1 cellular context compared by ENCODE assay signal in the genomic region with DNA sequence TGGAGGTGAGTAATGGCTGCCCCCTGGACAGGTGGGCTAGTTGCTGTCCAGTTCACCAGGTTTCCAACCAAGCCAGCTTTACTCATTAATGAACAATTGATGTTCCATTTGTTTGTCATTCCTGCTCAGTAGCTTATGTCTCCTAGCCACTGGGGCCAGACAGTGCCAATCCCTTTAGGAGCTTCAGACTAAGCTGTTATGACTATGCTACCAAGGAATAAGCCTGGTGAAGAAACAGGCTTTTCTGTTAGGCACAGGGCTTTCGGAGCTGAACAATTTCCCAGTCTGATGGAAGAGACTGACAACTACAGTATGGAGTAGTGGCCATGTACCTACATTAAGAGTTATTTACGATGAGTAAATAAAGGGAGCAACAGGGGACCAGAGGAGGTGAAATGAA.
TF ChIP-seq lines count a peak whose summit lies in the region.

No MANE protein-coding gene starts in this region.

TF ChIP-seq in IMR-90, 13 proteins besides CTCF, POLR2A, EP300 and RAD21:
- TF ChIP-seq, protein P1, sequence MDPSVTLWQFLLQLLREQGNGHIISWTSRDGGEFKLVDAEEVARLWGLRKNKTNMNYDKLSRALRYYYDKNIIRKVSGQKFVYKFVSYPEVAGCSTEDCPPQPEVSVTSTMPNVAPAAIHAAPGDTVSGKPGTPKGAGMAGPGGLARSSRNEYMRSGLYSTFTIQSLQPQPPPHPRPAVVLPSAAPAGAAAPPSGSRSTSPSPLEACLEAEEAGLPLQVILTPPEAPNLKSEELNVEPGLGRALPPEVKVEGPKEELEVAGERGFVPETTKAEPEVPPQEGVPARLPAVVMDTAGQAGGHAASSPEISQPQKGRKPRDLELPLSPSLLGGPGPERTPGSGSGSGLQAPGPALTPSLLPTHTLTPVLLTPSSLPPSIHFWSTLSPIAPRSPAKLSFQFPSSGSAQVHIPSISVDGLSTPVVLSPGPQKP (IDR thresholded peaks at IDR 0.05; ENCODE audit: borderline replicate concordance, low read depth, low read length): no peak
- TF ChIP-seq FOS (IDR thresholded peaks at IDR 0.05; ENCODE audit: low read depth, low read length) (no peak), SMC3 (IDR thresholded peaks at IDR 0.05; ENCODE audit: low read depth, low read length) (no peak), RFX5 (IDR thresholded peaks at IDR 0.05; ENCODE audit: low read depth, low read length) (no peak), MAZ (IDR thresholded peaks at IDR 0.05; ENCODE audit: borderline replicate concordance, low read depth, low read length) (no peak)
TF ChIP-seq in IMR-90: peak in this region for 0.
